In the genomic region with DNA sequence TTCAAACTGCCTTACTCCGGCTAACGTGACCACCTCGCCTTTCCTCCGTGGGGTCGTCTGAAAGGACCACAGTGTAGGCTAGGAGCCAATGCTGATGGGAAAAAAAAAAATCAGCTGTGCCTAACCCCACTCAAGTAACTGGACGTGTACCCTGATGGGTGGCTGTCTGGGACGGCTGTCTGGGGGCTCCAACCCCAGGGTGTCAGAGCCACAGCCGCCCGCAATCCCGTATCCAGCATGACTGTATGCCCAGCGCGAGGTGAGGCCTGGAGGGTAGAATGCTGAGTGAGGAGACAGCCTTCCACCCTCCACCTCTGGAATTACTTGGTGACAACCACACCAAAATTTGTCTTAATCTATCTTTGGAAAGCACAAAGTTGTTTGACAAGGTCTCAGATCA, we compare ENCODE assay signal across 14 cellular contexts. TPM values are rescaled to one million over a fixed set of nuclear protein-coding genes. Genes with fewer than 3 reads are reported as not detected.
DNase-seq lines count a peak whose midpoint lies in the region; ATAC-seq and TF ChIP-seq lines count a peak whose summit lies in the region.
"Had no signal": no experiment of that assay in that cellular context is flagged by ENCODE, and none has a peak within 500 bp of the region (broad histone marks: within the 10 kb centered on the region; RNA-seq: fewer than 3 reads in every experiment).

No MANE protein-coding gene starts in this region.

- TF ChIP-seq CTCF in gastrocnemius medialis (IDR thresholded peaks at IDR 0.05 in 4 of 5, conservative IDR thresholded peaks at IDR 0.05 in 1 of 5), result no peak

- H3K27ac Mint-ChIP-seq in T-helper 2 cell treated with Interferon-gamma antibody and Interleukin-4, amounts not matched to agents 5 μg/mL and 100 μg/mL, for 36 hours, result peak overlapping the region; percentile 43

- H3K36me3 ChIP-seq in SK-N-MC (ENCODE audit: insufficient read depth, low read length) (peaks cover 62% of the 10 kb centered on the region), gastrocnemius medialis (peaks cover 0 to 12% of the 10 kb centered on the region in 2 donors)

- H3K4me1 Mint-ChIP-seq in T-helper 2 cell treated with Interferon-gamma antibody and Interleukin-4, amounts not matched to agents 5 μg/mL and 100 μg/mL, for 36 hours (ENCODE audit: low read depth), result peaks cover 38% of the 10 kb centered on the region

- H3K4me3 Mint-ChIP-seq in T-helper 2 cell treated with Interferon-gamma antibody and Interleukin-4, amounts not matched to agents 5 μg/mL and 100 μg/mL, for 36 hours, result peak overlapping the region; percentile 38

- H3K27me3 Mint-ChIP-seq in T-helper 2 cell treated with Interferon-gamma antibody and Interleukin-4, amounts not matched to agents 5 μg/mL and 100 μg/mL, for 36 hours (ENCODE audit: low read depth), result no peaks in the 10 kb centered on the region

- H3K4me3 ChIP-seq in SK-N-MC (no peak overlapping the region), gastrocnemius medialis (no peak overlapping the region)

- no peak for TF ChIP-seq POLR2A in gastrocnemius medialis (IDR thresholded peaks at IDR 0.05)

- no peak for DNase-seq in T-helper 2 cell treated with Interferon-gamma antibody and Interleukin-4, amounts not matched to agents 5 μg/mL and 100 μg/mL, for 36 hours (ENCODE audit: low spot score)
- DNase-seq in T-helper 2 cell, result no peak
- no peak for DNase-seq in SK-N-MC (ENCODE audit: low read depth, low spot score)
- no peak for DNase-seq in epithelial cell of prostate (ENCODE audit: low read depth, low spot score)
- no peak for DNase-seq in gastrocnemius medialis
- no peak for DNase-seq in NCI-H2171 treated with DMSO at 0.1 percent for 48 hours (lab: John Stamatoyannopoulos, UW)
- DNase-seq in Ammon's horn (ENCODE audit: low spot score), result no peak
- DNase-seq: foreskin melanocyte, Kasumi-1, NCI-H446, SHP77 treated with DMSO at 0.1 percent for 48 hours had no signal

- intact Hi-C loops in gastrocnemius medialis (cut with DNase I; ENCODE audit: low total_unique reads), result no loop called here

- H3K27me3 ChIP-seq in gastrocnemius medialis, result no peaks in the 10 kb centered on the region
- H3K27me3 ChIP-seq: cardiac muscle cell, left lung had no signal

- peaks cover 70 to 72% of the 10 kb centered on the region in 2 donors for H3K4me1 ChIP-seq in gastrocnemius medialis

- no peaks in the 10 kb centered on the region for H3K9me3 Mint-ChIP-seq in T-helper 2 cell treated with Interferon-gamma antibody and Interleukin-4, amounts not matched to agents 5 μg/mL and 100 μg/mL, for 36 hours

- H3K9ac ChIP-seq in SK-N-MC (ENCODE audit: insufficient read length), result peak overlapping the region; percentile 5

- H3K27ac ChIP-seq in SK-N-MC (no peak overlapping the region), epithelial cell of prostate (peak overlapping the region; percentile 92), gastrocnemius medialis (peak overlapping the region; percentile 99 to 100 (median 100))
- H3K27ac ChIP-seq: cardiac muscle cell, left lung had no signal

- in situ Hi-C loops in gastrocnemius medialis (cut with MboI; ENCODE audit: low sequenced_read_pairs in 4 of 4), result no loop called here

- ATAC-seq in gastrocnemius medialis, result no peak
- no peak for ATAC-seq in HG03342 (IDR thresholded peaks at IDR 0.05; ENCODE audit: unreplicated experiment)
- ATAC-seq: left lung had no signal

- H3K36me3 Mint-ChIP-seq in T-helper 2 cell treated with Interferon-gamma antibody and Interleukin-4, amounts not matched to agents 5 μg/mL and 100 μg/mL, for 36 hours (ENCODE audit: low read depth), result peaks cover 42% of the 10 kb centered on the region

- no peaks in the 10 kb centered on the region for H3K9me3 ChIP-seq in SK-N-MC (ENCODE audit: low read depth, low read length)
- no peaks in the 10 kb centered on the region for H3K9me3 ChIP-seq in gastrocnemius medialis
- H3K9me3 ChIP-seq: left lung had no signal

RNA-seq across cellular contexts. Expression of a gene that starts 2.8 kb away (rescaled TPM):
- 10 to 100 TPM; 34.0 to 55.2 (median 47.3) TPM for total RNA-seq in gastrocnemius medialis

RNA-seq across cellular contexts. Expression of a gene that starts 41.8 kb away (rescaled TPM):
- total RNA-seq in gastrocnemius medialis, result 100 to 1,000 TPM in 2 of 4 donors, 10 to 100 TPM in 2; 46.0 to 173 (median 126) TPM

RNA-seq across cellular contexts. Expression of a gene that starts 46.8 kb away (rescaled TPM):
- total RNA-seq in gastrocnemius medialis, result 1 to 10 TPM in 1 of 4 donors, not detected in 3; 1.7 TPM
- total RNA-seq: cardiac muscle cell had no signal

RNA-seq across cellular contexts. Expression of a gene that starts 58.0 kb away (rescaled TPM):
- 10 to 100 TPM in 1 of 4 donors, 1 to 10 TPM in 3; 3.7 to 11.3 (median 5.1) TPM for total RNA-seq in gastrocnemius medialis
